Comparison of ENCODE assay signal across 8 cellular contexts in the genomic region with DNA sequence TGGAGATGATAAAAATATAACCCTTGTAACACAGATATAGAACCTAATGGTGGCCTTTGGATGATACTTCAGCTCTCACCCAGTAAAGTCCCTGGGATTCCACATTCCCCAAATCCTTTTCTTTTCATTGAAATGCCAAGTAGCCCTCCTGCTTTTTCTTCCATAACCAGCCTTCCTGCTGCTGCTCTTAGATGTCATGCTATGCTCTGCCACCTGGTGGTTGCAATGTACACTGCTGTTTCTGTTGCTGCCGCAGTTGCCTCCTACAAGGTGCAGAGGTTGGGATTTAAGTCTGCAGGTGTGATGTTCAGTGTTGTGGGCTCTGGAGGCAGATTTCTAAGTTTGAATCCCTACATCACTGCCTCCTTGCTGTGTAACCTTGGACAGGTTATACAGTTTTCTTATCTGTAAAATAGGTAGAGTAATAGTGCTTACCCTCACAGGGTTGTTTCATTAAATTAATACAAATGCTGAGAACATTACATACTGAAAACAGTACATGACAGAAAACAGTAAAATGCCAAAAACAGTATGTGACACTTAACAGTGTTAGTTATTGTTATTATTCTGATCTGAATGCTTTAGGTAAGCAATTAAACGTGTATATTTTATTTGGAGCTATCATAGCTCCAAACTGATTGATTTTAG.
DNase-seq lines count a peak whose midpoint lies in the region; ATAC-seq, FAIRE-seq and TF ChIP-seq lines count a peak whose summit lies in the region.

No MANE protein-coding gene starts in this region.

- no peaks in the 10 kb centered on the region for H3K9me1 ChIP-seq in keratinocyte (ENCODE audit: control insufficient read depth, extremely low read depth, insufficient read depth, low read length)

- H3K4me2 ChIP-seq in keratinocyte (ENCODE audit: control insufficient read depth, extremely low read depth, insufficient read depth, low read depth, low read length) = no peak overlapping the region

- peak; percentile 80 for TF ChIP-seq CTCF in WTC11 (IDR thresholded peaks at IDR 0.05)
- peak; percentile 95 for TF ChIP-seq CTCF in cardiac fibroblast (IDR thresholded peaks at IDR 0.05; ENCODE audit: low read depth, low read length)
- TF ChIP-seq CTCF in keratinocyte (optimal IDR thresholded peaks at IDR 0.05 in 1 of 3, IDR thresholded peaks at IDR 0.05 in 1 of 3, conservative IDR thresholded peaks at IDR 0.05 in 1 of 3; ENCODE audit: extremely low read depth in 1 of 3, insufficient read depth in 2 of 3, low read length in 3 of 3) = peak; percentile 83 to 97 (median 96)

- POLR2A ChIA-PET in WTC11 (lab: Charles Lee) = no interaction called here

- peaks cover 3 to 8% of the 10 kb centered on the region in 2 experiments for H3K36me3 ChIP-seq in keratinocyte (ENCODE audit: control insufficient read depth in 2 of 2, extremely low read depth in 1 of 2, insufficient read depth in 2 of 2, low read length in 2 of 2)

- H3K4me1 Mint-ChIP-seq in WTC11 = peaks cover 41% of the 10 kb centered on the region

- H3K4me1 ChIP-seq in keratinocyte (ENCODE audit: control insufficient read depth, extremely low read depth, insufficient read depth, low read length) = peaks cover 8% of the 10 kb centered on the region

- no peak for TF ChIP-seq POLR2A in GM12891 (IDR thresholded peaks at IDR 0.05; ENCODE audit: low read depth, low read length)

- no peak overlapping the region for H3K9ac ChIP-seq in keratinocyte (ENCODE audit: control insufficient read depth, extremely low read depth, insufficient read depth, low read length)

- H3K79me2 ChIP-seq in keratinocyte (ENCODE audit: control insufficient read depth, insufficient read depth, low read length) = peaks cover 86% of the 10 kb centered on the region

- H3K27me3 Mint-ChIP-seq in WTC11 (ENCODE audit: low read depth) = no peaks in the 10 kb centered on the region

- no peaks in the 10 kb centered on the region for H3K9me3 Mint-ChIP-seq in WTC11

- no peak overlapping the region for H3K4me3 Mint-ChIP-seq in WTC11

- H3K4me3 ChIP-seq in cardiac fibroblast (replicated peaks in 1 of 2; ENCODE audit: low read depth in 2 of 2, low read length in 2 of 2) (no peak overlapping the region), keratinocyte (ENCODE audit: control insufficient read depth in 2 of 3, extremely low read depth in 1 of 3, insufficient read depth in 2 of 3, low read depth in 1 of 3, low read length in 3 of 3) (no peak overlapping the region)

- H3K9me3 ChIP-seq in keratinocyte (ENCODE audit: control insufficient read depth, low read depth, low read length) = no peaks in the 10 kb centered on the region

- no peak overlapping the region for H2AFZ ChIP-seq in keratinocyte (ENCODE audit: control insufficient read depth, low read length)

- CTCF ChIA-PET in WTC11 (lab: Charles Lee) = interaction anchor here (0.6 to 1.8 kb wide), 23 partner anchors 10 to 244 kb away, joined by 3 to 29 read pairs (median 3); partner anchors contain the start of gene DDX59

- peak overlapping the region; percentile 73; the same call in 1 of the 2 replicates for H3K27ac Mint-ChIP-seq in WTC11

- DNase-seq in GM12891 (ENCODE audit: insufficient read length, low spot score) (peak; percentile 13), NCI-H2196 treated with DMSO at 0.1 percent for 48 hours (lab: John Stamatoyannopoulos, UW; ENCODE audit: unreplicated experiment) (peak; percentile 53), WTC11 (ENCODE audit: low spot score) (peak; percentile 94), cardiac fibroblast (ENCODE audit: low read depth in 2 of 2) (peak; percentile 88 to 89), keratinocyte (ENCODE audit: low read depth, low spot score) (peak; percentile 48)
- peak; percentile 67 for DNase-seq in stimulated activated CD4-positive, alpha-beta T cell treated with anti-CD3 and anti-CD28 coated beads, Interleukin-1b, Interleukin-23, amount 100 ng/mL, for 48 hours

- FAIRE-seq in GM12891 (lab: Jason Lieb, UNC) (peak; percentile 97), keratinocyte (lab: Jason Lieb, UNC) (peak; percentile 97)

- dilution Hi-C loops in keratinocyte (cut with MboI; ENCODE audit: extremely low pct_ligation_motif_present, low sequenced_read_pairs) = no loop called here

- H3K36me3 Mint-ChIP-seq in WTC11 = peaks cover 4% of the 10 kb centered on the region; the same call in 1 of the 2 replicates

- no peak overlapping the region for H3K27ac ChIP-seq in keratinocyte (ENCODE audit: control insufficient read depth, insufficient read depth, low read length)

- H4K20me1 ChIP-seq in keratinocyte (ENCODE audit: control insufficient read depth, extremely low read depth, insufficient read depth, low read length) = peaks cover 12% of the 10 kb centered on the region

- ATAC-seq in HG03066 (IDR thresholded peaks at IDR 0.05; ENCODE audit: low read depth, unreplicated experiment) (peak; percentile 89), WTC11 (peak; percentile 98), GM21717 (IDR thresholded peaks at IDR 0.05; ENCODE audit: unreplicated experiment) (no peak)

- H3K27me3 ChIP-seq in keratinocyte (ENCODE audit: control insufficient read depth, extremely low read depth, insufficient read depth, low read length) = no peaks in the 10 kb centered on the region

TF ChIP-seq in GM12891, 5 proteins besides CTCF, POLR2A, EP300 and RAD21:
- no peak for TF ChIP-seq POU2F2 (IDR thresholded peaks at IDR 0.05; ENCODE audit: low read depth, low read length)
- TF ChIP-seq TAF1 (IDR thresholded peaks at IDR 0.05; ENCODE audit: low read depth, low read length) = no peak
- no peak for TF ChIP-seq POLR2AphosphoS5 (IDR thresholded peaks at IDR 0.05; ENCODE audit: low read depth, low read length)
- TF ChIP-seq SPI1 (IDR thresholded peaks at IDR 0.05; ENCODE audit: low read depth, low read length) = no peak
- no peak for TF ChIP-seq PAX5 (IDR thresholded peaks at IDR 0.05; ENCODE audit: insufficient read depth, low read length, severe bottlenecking)

TF ChIP-seq in WTC11, 78 proteins besides CTCF, POLR2A, EP300 and RAD21 (continues in another document):
- TF ChIP-seq ZNF396 (CRISPR knock-in tag; IDR thresholded peaks at IDR 0.05; ENCODE audit: borderline replicate concordance) = no peak
- no peak for TF ChIP-seq ZSCAN18 (CRISPR knock-in tag; IDR thresholded peaks at IDR 0.05)
- TF ChIP-seq E2F5 (CRISPR knock-in tag; IDR thresholded peaks at IDR 0.05) = no peak
- TF ChIP-seq PRRX2 (CRISPR knock-in tag; IDR thresholded peaks at IDR 0.05) = no peak
- TF ChIP-seq MYBL2 (CRISPR knock-in tag; IDR thresholded peaks at IDR 0.05) = no peak
- TF ChIP-seq TEAD1 (CRISPR knock-in tag; IDR thresholded peaks at IDR 0.05) = peak; percentile 90; the same call in 1 of the 2 replicates
- TF ChIP-seq CREB1 (CRISPR knock-in tag; IDR thresholded peaks at IDR 0.05) = no peak
- TF ChIP-seq NR1H2 (CRISPR knock-in tag; IDR thresholded peaks at IDR 0.05) = no peak
- no peak for TF ChIP-seq NFATC4 (CRISPR knock-in tag; IDR thresholded peaks at IDR 0.05)
- peak; percentile 48; the same call in 1 of the 2 replicates for TF ChIP-seq SP1 (CRISPR knock-in tag; conservative IDR thresholded peaks at IDR 0.05)
- peak; percentile 67; the same call in 1 of the 2 replicates for TF ChIP-seq TEAD4 (CRISPR knock-in tag; IDR thresholded peaks at IDR 0.05)
- no peak for TF ChIP-seq GRHL2 (CRISPR knock-in tag; IDR thresholded peaks at IDR 0.05; ENCODE audit: insufficient replicate concordance, severe bottlenecking)
- TF ChIP-seq, protein P1, sequence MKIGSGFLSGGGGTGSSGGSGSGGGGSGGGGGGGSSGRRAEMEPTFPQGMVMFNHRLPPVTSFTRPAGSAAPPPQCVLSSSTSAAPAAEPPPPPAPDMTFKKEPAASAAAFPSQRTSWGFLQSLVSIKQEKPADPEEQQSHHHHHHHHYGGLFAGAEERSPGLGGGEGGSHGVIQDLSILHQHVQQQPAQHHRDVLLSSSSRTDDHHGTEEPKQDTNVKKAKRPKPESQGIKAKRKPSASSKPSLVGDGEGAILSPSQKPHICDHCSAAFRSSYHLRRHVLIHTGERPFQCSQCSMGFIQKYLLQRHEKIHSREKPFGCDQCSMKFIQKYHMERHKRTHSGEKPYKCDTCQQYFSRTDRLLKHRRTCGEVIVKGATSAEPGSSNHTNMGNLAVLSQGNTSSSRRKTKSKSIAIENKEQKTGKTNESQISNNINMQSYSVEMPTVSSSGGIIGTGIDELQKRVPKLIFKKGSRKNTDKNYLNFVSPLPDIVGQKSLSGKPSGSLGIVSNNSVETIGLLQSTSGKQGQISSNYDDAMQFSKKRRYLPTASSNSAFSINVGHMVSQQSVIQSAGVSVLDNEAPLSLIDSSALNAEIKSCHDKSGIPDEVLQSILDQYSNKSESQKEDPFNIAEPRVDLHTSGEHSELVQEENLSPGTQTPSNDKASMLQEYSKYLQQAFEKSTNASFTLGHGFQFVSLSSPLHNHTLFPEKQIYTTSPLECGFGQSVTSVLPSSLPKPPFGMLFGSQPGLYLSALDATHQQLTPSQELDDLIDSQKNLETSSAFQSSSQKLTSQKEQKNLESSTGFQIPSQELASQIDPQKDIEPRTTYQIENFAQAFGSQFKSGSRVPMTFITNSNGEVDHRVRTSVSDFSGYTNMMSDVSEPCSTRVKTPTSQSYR (CRISPR knock-in tag; IDR thresholded peaks at IDR 0.05) = no peak

Comparison
In these comparisons a context has a peak if more than half of its experiments do, and no peak if none do; other contexts are left out.
1. DNase-seq: peak in every context shown above with its lines; median percentile 94 in WTC11; 88 in cardiac fibroblast; 67 in stimulated activated CD4-positive, alpha-beta T cell treated with anti-CD3 and anti-CD28 coated beads, Interleukin-1b, Interleukin-23, amount 100 ng/mL, for 48 hours; 53 in NCI-H2196 treated with DMSO at 0.1 percent for 48 hours; 48 in keratinocyte; 13 in GM12891.